In the genomic region with DNA sequence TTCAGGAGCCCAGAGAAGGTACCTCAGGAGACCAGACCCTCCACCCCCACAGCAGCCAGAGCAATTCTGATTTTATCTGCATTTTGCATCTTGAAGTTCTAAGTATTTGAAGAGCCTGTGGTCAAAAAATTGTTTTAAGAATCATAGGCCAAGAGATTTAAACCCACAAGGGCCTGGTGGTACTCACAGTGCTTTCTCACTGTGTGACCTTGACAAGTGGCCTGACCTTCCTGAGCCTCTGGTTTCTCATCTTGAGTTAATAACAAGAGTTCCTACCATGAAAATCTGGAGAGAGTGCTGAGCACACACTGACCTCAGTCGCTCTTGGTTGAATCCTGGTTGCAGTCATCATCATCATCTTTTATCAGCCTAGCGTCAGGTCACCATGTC, we compare ENCODE assay signal across 1 cellular context.
A peak's percentile ranks its signal among the peaks of the same experiment; 100 is the strongest.
TF ChIP-seq lines count a peak whose summit lies in the region.

No MANE protein-coding gene starts in this region.

TF ChIP-seq in K562, 482 proteins besides CTCF, POLR2A, EP300 and RAD21 (continued from another document and continues in another):
- TF ChIP-seq FOXK2 (conservative IDR thresholded peaks at IDR 0.05 in 1 of 2, IDR thresholded peaks at IDR 0.05 in 1 of 2; ENCODE audit: low read depth in 2 of 2) (no peak), CBX8 (IDR thresholded peaks at IDR 0.05; ENCODE audit: borderline replicate concordance, extremely low read depth, low read depth, low read length, poor library complexity, severe bottlenecking) (no peak), HIVEP1 (CRISPR knock-in tag; IDR thresholded peaks at IDR 0.05) (no peak), ZNF717 (CRISPR knock-in tag; IDR thresholded peaks at IDR 0.05) (no peak), JUND (IDR thresholded peaks at IDR 0.05; ENCODE audit: borderline replicate concordance, low read depth, low read length) (no peak), JUND (tag; IDR thresholded peaks at IDR 0.05; ENCODE audit: borderline replicate concordance, low read depth, low read length) (no peak), EZH2 (IDR thresholded peaks at IDR 0.05; ENCODE audit: borderline replicate concordance, low read depth, low read length) (no peak), SRSF3 (IDR thresholded peaks at IDR 0.05; ENCODE audit: insufficient read depth, low read length) (no peak), MTF1 (CRISPR knock-in tag; IDR thresholded peaks at IDR 0.05; ENCODE audit: borderline replicate concordance) (no peak), ETV6 (IDR thresholded peaks at IDR 0.05; ENCODE audit: borderline replicate concordance in 1 of 2, low read depth in 2 of 2, low read length in 1 of 2) (no peak), ETV6 (CRISPR knock-in tag; IDR thresholded peaks at IDR 0.05; ENCODE audit: borderline replicate concordance) (no peak), SMARCA5 (IDR thresholded peaks at IDR 0.05) (0 out of 2 replicates have a peak, but pooled peaks have one; percentile 31), TRIM24 (IDR thresholded peaks at IDR 0.05) (no peak), ZNF586 (CRISPR knock-in tag; conservative IDR thresholded peaks at IDR 0.05) (no peak), TAL1 (IDR thresholded peaks at IDR 0.05) (peak; percentile 29; the same call in 1 of the 2 replicates), CHD1 (IDR thresholded peaks at IDR 0.05; ENCODE audit: low read length) (no peak), KAT7 (CRISPR knock-in tag; IDR thresholded peaks at IDR 0.05; ENCODE audit: borderline replicate concordance) (no peak), ETV5 (CRISPR knock-in tag; IDR thresholded peaks at IDR 0.05; ENCODE audit: low read depth) (no peak), SIN3B (IDR thresholded peaks at IDR 0.05; ENCODE audit: low read depth) (no peak), MCM7 (IDR thresholded peaks at IDR 0.05) (no peak), CEBPG (CRISPR knock-in tag; IDR thresholded peaks at IDR 0.05) (no peak), CEBPG (tag; conservative IDR thresholded peaks at IDR 0.05 in 1 of 2, IDR thresholded peaks at IDR 0.05 in 1 of 2) (no peak), RCOR1 (IDR thresholded peaks at IDR 0.05; ENCODE audit: borderline replicate concordance in 1 of 2, low read depth in 2 of 2, low read length in 2 of 2) (peak in 1 of 2 experiments; percentile 53; a peak in 1 of 4 replicates), SETDB1 (IDR thresholded peaks at IDR 0.05; ENCODE audit: low read length) (no peak), ZNF134 (CRISPR knock-in tag; conservative IDR thresholded peaks at IDR 0.05) (no peak), ELF4 (CRISPR knock-in tag; IDR thresholded peaks at IDR 0.05) (no peak), SMARCA4 (IDR thresholded peaks at IDR 0.05) (no peak), KDM1A (IDR thresholded peaks at IDR 0.05) (peak; percentile 76 to 84), ZNF263 (CRISPR knock-in tag; IDR thresholded peaks at IDR 0.05; ENCODE audit: borderline replicate concordance) (no peak), COPS2 (conservative IDR thresholded peaks at IDR 0.05) (no peak), MCM2 (IDR thresholded peaks at IDR 0.05; ENCODE audit: low read depth) (no peak), PTTG1 (tag; IDR thresholded peaks at IDR 0.05; ENCODE audit: low read depth) (no peak), HDAC2 (IDR thresholded peaks at IDR 0.05) (no peak), JUN (IDR thresholded peaks at IDR 0.05; ENCODE audit: borderline replicate concordance, low read depth, low read length) (no peak), JUN (CRISPR knock-in tag; IDR thresholded peaks at IDR 0.05; ENCODE audit: borderline replicate concordance) (no peak), ZBTB7A (IDR thresholded peaks at IDR 0.05; ENCODE audit: borderline replicate concordance, control insufficient read depth, low read depth, low read length) (no peak), MEF2A (IDR thresholded peaks at IDR 0.05; ENCODE audit: control insufficient read depth, low read depth, low read length) (no peak), PHF21A (IDR thresholded peaks at IDR 0.05; ENCODE audit: borderline replicate concordance, low read depth) (no peak), ZNF408 (CRISPR knock-in tag; IDR thresholded peaks at IDR 0.05; ENCODE audit: low read depth) (no peak), RBM39 (optimal IDR thresholded peaks at IDR 0.05; ENCODE audit: low read depth, low read length) (no peak), DNMT1 (IDR thresholded peaks at IDR 0.05) (no peak), BRD4 (IDR thresholded peaks at IDR 0.05) (no peak), SPI1 (IDR thresholded peaks at IDR 0.05; ENCODE audit: borderline replicate concordance, low read depth, low read length) (no peak)
- TF ChIP-seq, protein P1, sequence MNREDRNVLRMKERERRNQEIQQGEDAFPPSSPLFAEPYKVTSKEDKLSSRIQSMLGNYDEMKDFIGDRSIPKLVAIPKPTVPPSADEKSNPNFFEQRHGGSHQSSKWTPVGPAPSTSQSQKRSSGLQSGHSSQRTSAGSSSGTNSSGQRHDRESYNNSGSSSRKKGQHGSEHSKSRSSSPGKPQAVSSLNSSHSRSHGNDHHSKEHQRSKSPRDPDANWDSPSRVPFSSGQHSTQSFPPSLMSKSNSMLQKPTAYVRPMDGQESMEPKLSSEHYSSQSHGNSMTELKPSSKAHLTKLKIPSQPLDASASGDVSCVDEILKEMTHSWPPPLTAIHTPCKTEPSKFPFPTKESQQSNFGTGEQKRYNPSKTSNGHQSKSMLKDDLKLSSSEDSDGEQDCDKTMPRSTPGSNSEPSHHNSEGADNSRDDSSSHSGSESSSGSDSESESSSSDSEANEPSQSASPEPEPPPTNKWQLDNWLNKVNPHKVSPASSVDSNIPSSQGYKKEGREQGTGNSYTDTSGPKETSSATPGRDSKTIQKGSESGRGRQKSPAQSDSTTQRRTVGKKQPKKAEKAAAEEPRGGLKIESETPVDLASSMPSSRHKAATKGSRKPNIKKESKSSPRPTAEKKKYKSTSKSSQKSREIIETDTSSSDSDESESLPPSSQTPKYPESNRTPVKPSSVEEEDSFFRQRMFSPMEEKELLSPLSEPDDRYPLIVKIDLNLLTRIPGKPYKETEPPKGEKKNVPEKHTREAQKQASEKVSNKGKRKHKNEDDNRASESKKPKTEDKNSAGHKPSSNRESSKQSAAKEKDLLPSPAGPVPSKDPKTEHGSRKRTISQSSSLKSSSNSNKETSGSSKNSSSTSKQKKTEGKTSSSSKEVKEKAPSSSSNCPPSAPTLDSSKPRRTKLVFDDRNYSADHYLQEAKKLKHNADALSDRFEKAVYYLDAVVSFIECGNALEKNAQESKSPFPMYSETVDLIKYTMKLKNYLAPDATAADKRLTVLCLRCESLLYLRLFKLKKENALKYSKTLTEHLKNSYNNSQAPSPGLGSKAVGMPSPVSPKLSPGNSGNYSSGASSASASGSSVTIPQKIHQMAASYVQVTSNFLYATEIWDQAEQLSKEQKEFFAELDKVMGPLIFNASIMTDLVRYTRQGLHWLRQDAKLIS (CRISPR knock-in tag; IDR thresholded peaks at IDR 0.05), result no peak
- TF ChIP-seq, protein P2, sequence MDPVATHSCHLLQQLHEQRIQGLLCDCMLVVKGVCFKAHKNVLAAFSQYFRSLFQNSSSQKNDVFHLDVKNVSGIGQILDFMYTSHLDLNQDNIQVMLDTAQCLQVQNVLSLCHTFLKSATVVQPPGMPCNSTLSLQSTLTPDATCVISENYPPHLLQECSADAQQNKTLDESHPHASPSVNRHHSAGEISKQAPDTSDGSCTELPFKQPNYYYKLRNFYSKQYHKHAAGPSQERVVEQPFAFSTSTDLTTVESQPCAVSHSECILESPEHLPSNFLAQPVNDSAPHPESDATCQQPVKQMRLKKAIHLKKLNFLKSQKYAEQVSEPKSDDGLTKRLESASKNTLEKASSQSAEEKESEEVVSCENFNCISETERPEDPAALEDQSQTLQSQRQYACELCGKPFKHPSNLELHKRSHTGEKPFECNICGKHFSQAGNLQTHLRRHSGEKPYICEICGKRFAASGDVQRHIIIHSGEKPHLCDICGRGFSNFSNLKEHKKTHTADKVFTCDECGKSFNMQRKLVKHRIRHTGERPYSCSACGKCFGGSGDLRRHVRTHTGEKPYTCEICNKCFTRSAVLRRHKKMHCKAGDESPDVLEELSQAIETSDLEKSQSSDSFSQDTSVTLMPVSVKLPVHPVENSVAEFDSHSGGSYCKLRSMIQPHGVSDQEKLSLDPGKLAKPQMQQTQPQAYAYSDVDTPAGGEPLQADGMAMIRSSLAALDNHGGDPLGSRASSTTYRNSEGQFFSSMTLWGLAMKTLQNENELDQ (CRISPR knock-in tag; IDR thresholded peaks at IDR 0.05; ENCODE audit: borderline replicate concordance), result no peak
- TF ChIP-seq, protein P3, sequence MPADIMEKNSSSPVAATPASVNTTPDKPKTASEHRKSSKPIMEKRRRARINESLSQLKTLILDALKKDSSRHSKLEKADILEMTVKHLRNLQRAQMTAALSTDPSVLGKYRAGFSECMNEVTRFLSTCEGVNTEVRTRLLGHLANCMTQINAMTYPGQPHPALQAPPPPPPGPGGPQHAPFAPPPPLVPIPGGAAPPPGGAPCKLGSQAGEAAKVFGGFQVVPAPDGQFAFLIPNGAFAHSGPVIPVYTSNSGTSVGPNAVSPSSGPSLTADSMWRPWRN (IDR thresholded peaks at IDR 0.05; ENCODE audit: low read depth), result 0 out of 2 replicates have a peak, but pooled peaks have one; percentile 59
- TF ChIP-seq, protein P4, sequence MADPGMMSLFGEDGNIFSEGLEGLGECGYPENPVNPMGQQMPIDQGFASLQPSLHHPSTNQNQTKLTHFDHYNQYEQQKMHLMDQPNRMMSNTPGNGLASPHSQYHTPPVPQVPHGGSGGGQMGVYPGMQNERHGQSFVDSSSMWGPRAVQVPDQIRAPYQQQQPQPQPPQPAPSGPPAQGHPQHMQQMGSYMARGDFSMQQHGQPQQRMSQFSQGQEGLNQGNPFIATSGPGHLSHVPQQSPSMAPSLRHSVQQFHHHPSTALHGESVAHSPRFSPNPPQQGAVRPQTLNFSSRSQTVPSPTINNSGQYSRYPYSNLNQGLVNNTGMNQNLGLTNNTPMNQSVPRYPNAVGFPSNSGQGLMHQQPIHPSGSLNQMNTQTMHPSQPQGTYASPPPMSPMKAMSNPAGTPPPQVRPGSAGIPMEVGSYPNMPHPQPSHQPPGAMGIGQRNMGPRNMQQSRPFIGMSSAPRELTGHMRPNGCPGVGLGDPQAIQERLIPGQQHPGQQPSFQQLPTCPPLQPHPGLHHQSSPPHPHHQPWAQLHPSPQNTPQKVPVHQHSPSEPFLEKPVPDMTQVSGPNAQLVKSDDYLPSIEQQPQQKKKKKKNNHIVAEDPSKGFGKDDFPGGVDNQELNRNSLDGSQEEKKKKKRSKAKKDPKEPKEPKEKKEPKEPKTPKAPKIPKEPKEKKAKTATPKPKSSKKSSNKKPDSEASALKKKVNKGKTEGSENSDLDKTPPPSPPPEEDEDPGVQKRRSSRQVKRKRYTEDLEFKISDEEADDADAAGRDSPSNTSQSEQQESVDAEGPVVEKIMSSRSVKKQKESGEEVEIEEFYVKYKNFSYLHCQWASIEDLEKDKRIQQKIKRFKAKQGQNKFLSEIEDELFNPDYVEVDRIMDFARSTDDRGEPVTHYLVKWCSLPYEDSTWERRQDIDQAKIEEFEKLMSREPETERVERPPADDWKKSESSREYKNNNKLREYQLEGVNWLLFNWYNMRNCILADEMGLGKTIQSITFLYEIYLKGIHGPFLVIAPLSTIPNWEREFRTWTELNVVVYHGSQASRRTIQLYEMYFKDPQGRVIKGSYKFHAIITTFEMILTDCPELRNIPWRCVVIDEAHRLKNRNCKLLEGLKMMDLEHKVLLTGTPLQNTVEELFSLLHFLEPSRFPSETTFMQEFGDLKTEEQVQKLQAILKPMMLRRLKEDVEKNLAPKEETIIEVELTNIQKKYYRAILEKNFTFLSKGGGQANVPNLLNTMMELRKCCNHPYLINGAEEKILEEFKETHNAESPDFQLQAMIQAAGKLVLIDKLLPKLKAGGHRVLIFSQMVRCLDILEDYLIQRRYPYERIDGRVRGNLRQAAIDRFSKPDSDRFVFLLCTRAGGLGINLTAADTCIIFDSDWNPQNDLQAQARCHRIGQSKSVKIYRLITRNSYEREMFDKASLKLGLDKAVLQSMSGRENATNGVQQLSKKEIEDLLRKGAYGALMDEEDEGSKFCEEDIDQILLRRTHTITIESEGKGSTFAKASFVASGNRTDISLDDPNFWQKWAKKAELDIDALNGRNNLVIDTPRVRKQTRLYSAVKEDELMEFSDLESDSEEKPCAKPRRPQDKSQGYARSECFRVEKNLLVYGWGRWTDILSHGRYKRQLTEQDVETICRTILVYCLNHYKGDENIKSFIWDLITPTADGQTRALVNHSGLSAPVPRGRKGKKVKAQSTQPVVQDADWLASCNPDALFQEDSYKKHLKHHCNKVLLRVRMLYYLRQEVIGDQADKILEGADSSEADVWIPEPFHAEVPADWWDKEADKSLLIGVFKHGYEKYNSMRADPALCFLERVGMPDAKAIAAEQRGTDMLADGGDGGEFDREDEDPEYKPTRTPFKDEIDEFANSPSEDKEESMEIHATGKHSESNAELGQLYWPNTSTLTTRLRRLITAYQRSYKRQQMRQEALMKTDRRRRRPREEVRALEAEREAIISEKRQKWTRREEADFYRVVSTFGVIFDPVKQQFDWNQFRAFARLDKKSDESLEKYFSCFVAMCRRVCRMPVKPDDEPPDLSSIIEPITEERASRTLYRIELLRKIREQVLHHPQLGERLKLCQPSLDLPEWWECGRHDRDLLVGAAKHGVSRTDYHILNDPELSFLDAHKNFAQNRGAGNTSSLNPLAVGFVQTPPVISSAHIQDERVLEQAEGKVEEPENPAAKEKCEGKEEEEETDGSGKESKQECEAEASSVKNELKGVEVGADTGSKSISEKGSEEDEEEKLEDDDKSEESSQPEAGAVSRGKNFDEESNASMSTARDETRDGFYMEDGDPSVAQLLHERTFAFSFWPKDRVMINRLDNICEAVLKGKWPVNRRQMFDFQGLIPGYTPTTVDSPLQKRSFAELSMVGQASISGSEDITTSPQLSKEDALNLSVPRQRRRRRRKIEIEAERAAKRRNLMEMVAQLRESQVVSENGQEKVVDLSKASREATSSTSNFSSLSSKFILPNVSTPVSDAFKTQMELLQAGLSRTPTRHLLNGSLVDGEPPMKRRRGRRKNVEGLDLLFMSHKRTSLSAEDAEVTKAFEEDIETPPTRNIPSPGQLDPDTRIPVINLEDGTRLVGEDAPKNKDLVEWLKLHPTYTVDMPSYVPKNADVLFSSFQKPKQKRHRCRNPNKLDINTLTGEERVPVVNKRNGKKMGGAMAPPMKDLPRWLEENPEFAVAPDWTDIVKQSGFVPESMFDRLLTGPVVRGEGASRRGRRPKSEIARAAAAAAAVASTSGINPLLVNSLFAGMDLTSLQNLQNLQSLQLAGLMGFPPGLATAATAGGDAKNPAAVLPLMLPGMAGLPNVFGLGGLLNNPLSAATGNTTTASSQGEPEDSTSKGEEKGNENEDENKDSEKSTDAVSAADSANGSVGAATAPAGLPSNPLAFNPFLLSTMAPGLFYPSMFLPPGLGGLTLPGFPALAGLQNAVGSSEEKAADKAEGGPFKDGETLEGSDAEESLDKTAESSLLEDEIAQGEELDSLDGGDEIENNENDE (IDR thresholded peaks at IDR 0.05; ENCODE audit: low read depth, low read length), result no peak
- TF ChIP-seq, protein P5, sequence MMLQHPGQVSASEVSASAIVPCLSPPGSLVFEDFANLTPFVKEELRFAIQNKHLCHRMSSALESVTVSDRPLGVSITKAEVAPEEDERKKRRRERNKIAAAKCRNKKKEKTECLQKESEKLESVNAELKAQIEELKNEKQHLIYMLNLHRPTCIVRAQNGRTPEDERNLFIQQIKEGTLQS (IDR thresholded peaks at IDR 0.05), result no peak; the same call in 1 of the 2 replicates
- TF ChIP-seq, protein P5 (CRISPR knock-in tag; conservative IDR thresholded peaks at IDR 0.05), result no peak
